ENCODE assay signal across 20 cellular contexts in the genomic region with DNA sequence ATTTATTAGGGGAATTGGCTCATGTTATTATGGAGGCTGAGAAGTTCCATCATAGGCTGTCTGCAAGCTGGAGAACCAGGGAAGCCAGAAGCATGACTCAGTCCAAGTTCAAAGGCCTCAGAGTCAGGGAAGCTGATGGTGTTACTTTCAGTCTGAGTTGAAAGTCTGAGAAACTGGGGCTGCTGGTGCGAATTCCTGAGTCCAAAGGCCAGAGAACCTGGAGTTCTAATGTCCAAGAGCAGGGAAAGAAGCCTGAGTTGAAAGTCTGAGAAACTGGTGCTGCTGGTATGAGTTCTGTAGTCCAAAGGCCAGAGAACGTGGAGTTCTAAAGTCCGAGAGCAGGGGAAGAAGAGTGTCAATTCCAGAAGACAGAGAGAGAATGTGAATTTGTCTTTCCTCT.
"Had no signal": no experiment of that assay in that cellular context is flagged by ENCODE, and none has a peak within 500 bp of the region (broad histone marks: within the 10 kb centered on the region; RNA-seq: fewer than 3 reads in every experiment).

No MANE protein-coding gene starts in this region.

- H3K36me3 ChIP-seq: brain microvascular endothelial cell, pancreas, tibial artery had no signal

- H3K36me3 Mint-ChIP-seq: activated CD8-positive, alpha-beta memory T cell treated with anti-CD3 and anti-CD28 coated beads, Interleukin-2, amount 10 ng/mL, durations not matched to agents 7 days and 5 days; activated naive CD8-positive, alpha-beta T cell treated with anti-CD3 and anti-CD28 coated beads for 36 hours; memory B cell; naive thymus-derived CD8-positive, alpha-beta T cell; T-cell; WTC11 had no signal

- H3K9me3 ChIP-seq: pancreas, tibial artery had no signal

- H3K27ac Mint-ChIP-seq: activated CD4-positive, alpha-beta memory T cell treated with anti-CD3 and anti-CD28 coated beads, Interleukin-2, amount 10 ng/mL, durations not matched to agents 7 days and 5 days; activated CD8-positive, alpha-beta memory T cell treated with anti-CD3 and anti-CD28 coated beads, Interleukin-2, amount 10 ng/mL, durations not matched to agents 7 days and 5 days; activated naive CD8-positive, alpha-beta T cell treated with anti-CD3 and anti-CD28 coated beads for 36 hours; memory B cell; naive thymus-derived CD8-positive, alpha-beta T cell; T-cell; WTC11 had no signal

- H3K27me3 ChIP-seq: brain microvascular endothelial cell, dorsolateral prefrontal cortex, foreskin keratinocyte, pancreas, tibial artery had no signal

- H3K4me3 ChIP-seq: dorsolateral prefrontal cortex, pancreas, tibial artery had no signal

- H3K9me3 Mint-ChIP-seq: memory B cell had no signal

- H3K4me1 Mint-ChIP-seq: activated CD4-positive, alpha-beta memory T cell treated with anti-CD3 and anti-CD28 coated beads, Interleukin-2, amount 10 ng/mL, durations not matched to agents 7 days and 5 days; activated CD8-positive, alpha-beta memory T cell treated with anti-CD3 and anti-CD28 coated beads, Interleukin-2, amount 10 ng/mL, durations not matched to agents 7 days and 5 days; activated naive CD8-positive, alpha-beta T cell treated with anti-CD3 and anti-CD28 coated beads for 36 hours; memory B cell; naive thymus-derived CD8-positive, alpha-beta T cell; T-cell; WTC11 had no signal

- H3K27me3 Mint-ChIP-seq: activated CD4-positive, alpha-beta memory T cell treated with anti-CD3 and anti-CD28 coated beads, Interleukin-2, amount 10 ng/mL, durations not matched to agents 7 days and 5 days; activated CD8-positive, alpha-beta memory T cell treated with anti-CD3 and anti-CD28 coated beads, Interleukin-2, amount 10 ng/mL, durations not matched to agents 7 days and 5 days; activated naive CD8-positive, alpha-beta T cell treated with anti-CD3 and anti-CD28 coated beads for 36 hours; memory B cell; naive thymus-derived CD8-positive, alpha-beta T cell; T-cell had no signal

- DNase-seq: activated CD4-positive, alpha-beta memory T cell treated with anti-CD3 and anti-CD28 coated beads, Interleukin-2, amount 10 ng/mL, durations not matched to agents 7 days and 5 days; activated CD4-positive, alpha-beta T cell treated with anti-CD3 and anti-CD28 coated beads for 4 hours; activated CD8-positive, alpha-beta memory T cell treated with anti-CD3 and anti-CD28 coated beads, Interleukin-2, amount 10 ng/mL, durations not matched to agents 7 days and 5 days; activated naive CD8-positive, alpha-beta T cell treated with anti-CD3 and anti-CD28 coated beads for 36 hours; brain microvascular endothelial cell; central memory CD4-positive, alpha-beta T cell; dorsolateral prefrontal cortex; foreskin keratinocyte; glutamatergic neuron; hypothalamus; left ventricle myocardium superior; naive thymus-derived CD8-positive, alpha-beta T cell; pancreas; stimulated activated CD8-positive, alpha-beta memory T cell treated with anti-CD3 and anti-CD28 coated beads, Interleukin-4, amount 100 ng/mL, for 48 hours; stimulated activated naive CD4-positive, alpha-beta T cell treated with Interleukin-2 at 50 U/mL for 16 hours; substantia nigra; T-cell; tibial artery had no signal

- H3K4me1 ChIP-seq: foreskin keratinocyte, pancreas, tibial artery had no signal

- H3K4me3 Mint-ChIP-seq: activated CD4-positive, alpha-beta memory T cell treated with anti-CD3 and anti-CD28 coated beads, Interleukin-2, amount 10 ng/mL, durations not matched to agents 7 days and 5 days; activated CD8-positive, alpha-beta memory T cell treated with anti-CD3 and anti-CD28 coated beads, Interleukin-2, amount 10 ng/mL, durations not matched to agents 7 days and 5 days; activated naive CD8-positive, alpha-beta T cell treated with anti-CD3 and anti-CD28 coated beads for 36 hours; memory B cell; naive thymus-derived CD8-positive, alpha-beta T cell; T-cell; WTC11 had no signal
